Comparison of ENCODE assay signal across 1 cellular context in genomic region chr4:153506341-153506967, GRCh38.
A peak's percentile ranks its signal among the peaks of the same experiment; 100 is the strongest.
TF ChIP-seq lines count a peak whose summit lies in the region.

No MANE protein-coding gene starts in this region.

TF ChIP-seq in IMR-90, 13 proteins besides CTCF, POLR2A, EP300 and RAD21:
- TF ChIP-seq NFE2L2 (IDR thresholded peaks at IDR 0.05; ENCODE audit: low read depth, low read length), result peak; percentile 37; the same call in 1 of the 2 replicates
